In genomic region chr7:19405546-19405945, GRCh38 we compare ENCODE assay signal across 11 cellular contexts.
DNase-seq lines count a peak whose midpoint lies in the region; ATAC-seq and TF ChIP-seq lines count a peak whose summit lies in the region.
"Had no signal": no experiment of that assay in that cellular context is flagged by ENCODE, and none has a peak within 500 bp of the region (broad histone marks: within the 10 kb centered on the region; RNA-seq: fewer than 3 reads in every experiment).

No MANE protein-coding gene starts in this region.

- H3K36me3 ChIP-seq in neuron (ENCODE audit: insufficient read depth, low read length) (no peaks in the 10 kb centered on the region), prostate gland (no peaks in the 10 kb centered on the region), adrenal gland (replicated peaks in 1 of 2) (no peaks in the 10 kb centered on the region)

- H2AFZ ChIP-seq in neuron (ENCODE audit: low read depth, low read length) = peak overlapping the region; percentile 9

- no peak for ATAC-seq in T-cell (replicated peaks in 1 of 4)

- H3K27ac Mint-ChIP-seq in T-cell = no peak overlapping the region

- POLR2A ChIA-PET in T-cell (lab: Charles Lee) = no interaction called here

- H3K4me3 ChIP-seq in choroid plexus epithelial cell (ENCODE audit: low read depth, low read length) (no peak overlapping the region), neuron (ENCODE audit: low read length) (no peak overlapping the region), prostate gland (no peak overlapping the region), adrenal gland (no peak overlapping the region)

- H3K36me3 Mint-ChIP-seq in T-cell = no peaks in the 10 kb centered on the region

- CTCF ChIA-PET in T-cell (lab: Charles Lee) = no interaction called here

- no peak for TF ChIP-seq CTCF in choroid plexus epithelial cell (conservative IDR thresholded peaks at IDR 0.05; ENCODE audit: low read depth, low read length)
- no peak for TF ChIP-seq CTCF in prostate gland (IDR thresholded peaks at IDR 0.05)
- TF ChIP-seq CTCF in adrenal gland (IDR thresholded peaks at IDR 0.05) = no peak

- intact Hi-C loops in prostate gland (cut with DNase I) (no loop called here), adrenal gland (cut with DNase I) (no loop called here)

- no peak overlapping the region for H3K4me3 Mint-ChIP-seq in T-cell

- no peaks in the 10 kb centered on the region for H3K9me3 ChIP-seq in neuron (ENCODE audit: low read length)
- no peaks in the 10 kb centered on the region for H3K9me3 ChIP-seq in prostate gland
- no peaks in the 10 kb centered on the region for H3K9me3 ChIP-seq in adrenal gland (replicated peaks in 1 of 3)

- whole genome bisulfite sequencing in prostate gland = 68% methylated on average over 2 of the region's 2 CpGs
- 68 to 83% (median 75%) methylated on average over 2 of the region's 2 CpGs for WGBS in adrenal gland, 4 donors

- H3K27me3 ChIP-seq in neuron (ENCODE audit: insufficient read depth, low read length) (no peaks in the 10 kb centered on the region), prostate gland (replicated peaks; ENCODE audit: insufficient read depth) (no peaks in the 10 kb centered on the region), adrenal gland (no peaks in the 10 kb centered on the region)

- H3K27ac ChIP-seq in prostate gland = no peak overlapping the region
- no peak overlapping the region for H3K27ac ChIP-seq in adrenal gland

- H3K4me1 Mint-ChIP-seq in T-cell = no peaks in the 10 kb centered on the region

- no peaks in the 10 kb centered on the region for H3K27me3 Mint-ChIP-seq in T-cell

- H3K9me3 Mint-ChIP-seq in T-cell = no peaks in the 10 kb centered on the region

- TF ChIP-seq POLR2A in prostate gland (IDR thresholded peaks at IDR 0.05) = no peak
- TF ChIP-seq POLR2A in adrenal gland (IDR thresholded peaks at IDR 0.05) = no peak

- H3K4me1 ChIP-seq in neuron (ENCODE audit: insufficient read depth, low read length) = no peaks in the 10 kb centered on the region
- H3K4me1 ChIP-seq in prostate gland (replicated peaks) = no peaks in the 10 kb centered on the region
- no peaks in the 10 kb centered on the region for H3K4me1 ChIP-seq in adrenal gland (replicated peaks in 1 of 2)

- DNase-seq in EL (peak; percentile 83), NCI-H460 (ENCODE audit: extremely low read depth, low read depth) (peak; percentile 32), choroid plexus epithelial cell (ENCODE audit: low read depth) (peak; percentile 82), T-cell (no peak), prostate gland (ENCODE audit: low spot score) (no peak), adrenal gland (no peak)
- no peak for DNase-seq in activated CD4-positive, alpha-beta T cell treated with anti-CD3 and anti-CD28 coated beads, Interleukin-2, amount 50 U/mL, for 1 hour
- DNase-seq: activated CD4-positive, alpha-beta T cell treated with anti-CD3 and anti-CD28 coated beads, Interleukin-2, amount 50 U/mL, for 48 hours; activated effector memory CD4-positive, alpha-beta T cell treated with Interleukin-2 at 50 U/mL for 16 hours; central memory CD4-positive, alpha-beta T cell had no signal

Comparison
In these comparisons a context has a peak if more than half of its experiments do, and no peak if none do; other contexts are left out.
1. DNase-seq: peak in EL (single experiment), NCI-H460 (single experiment) and choroid plexus epithelial cell (single experiment); none in T-cell (0 of 34), prostate gland (single experiment), activated CD4-positive, alpha-beta T cell treated with anti-CD3 and anti-CD28 coated beads, Interleukin-2, amount 50 U/mL, for 1 hour (single experiment) and adrenal gland (0 of 7).